1 cellular context compared by ENCODE assay signal in the genomic region with DNA sequence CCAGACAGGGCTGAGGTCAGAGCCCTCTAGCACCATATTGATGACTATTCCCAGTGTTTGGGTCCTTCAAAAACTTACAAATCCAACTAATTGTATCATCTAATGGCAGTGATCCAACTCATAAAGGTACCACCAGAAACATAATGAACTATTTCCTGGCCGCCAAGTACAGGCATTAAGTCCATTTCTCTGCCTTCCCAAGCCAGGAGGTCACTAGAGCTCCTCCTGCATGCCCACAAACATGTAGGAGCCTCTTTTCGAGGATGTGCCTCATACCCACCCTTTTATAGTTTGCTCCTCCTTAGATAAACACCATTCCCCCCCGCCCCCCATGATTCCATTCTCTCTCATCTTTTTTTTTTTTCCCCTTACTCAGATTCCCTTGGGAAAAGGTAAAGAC.
TF ChIP-seq lines count a peak whose summit lies in the region.

No MANE protein-coding gene starts in this region.

TF ChIP-seq in HEK293, 187 proteins besides CTCF, POLR2A, EP300 and RAD21 (continued from another document):
- TF ChIP-seq, protein P1, sequence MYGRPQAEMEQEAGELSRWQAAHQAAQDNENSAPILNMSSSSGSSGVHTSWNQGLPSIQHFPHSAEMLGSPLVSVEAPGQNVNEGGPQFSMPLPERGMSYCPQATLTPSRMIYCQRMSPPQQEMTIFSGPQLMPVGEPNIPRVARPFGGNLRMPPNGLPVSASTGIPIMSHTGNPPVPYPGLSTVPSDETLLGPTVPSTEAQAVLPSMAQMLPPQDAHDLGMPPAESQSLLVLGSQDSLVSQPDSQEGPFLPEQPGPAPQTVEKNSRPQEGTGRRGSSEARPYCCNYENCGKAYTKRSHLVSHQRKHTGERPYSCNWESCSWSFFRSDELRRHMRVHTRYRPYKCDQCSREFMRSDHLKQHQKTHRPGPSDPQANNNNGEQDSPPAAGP (tag by site-specific recombination; IDR thresholded peaks at IDR 0.05), result no peak
- TF ChIP-seq ZNF843 (tag by site-specific recombination; IDR thresholded peaks at IDR 0.05) (peak; percentile 8; the same call in 1 of the 2 replicates), ZNF335 (tag by site-specific recombination; conservative IDR thresholded peaks at IDR 0.05) (0 out of 2 replicates have a peak, but pooled peaks have one; percentile 10)
- TF ChIP-seq, protein P2, sequence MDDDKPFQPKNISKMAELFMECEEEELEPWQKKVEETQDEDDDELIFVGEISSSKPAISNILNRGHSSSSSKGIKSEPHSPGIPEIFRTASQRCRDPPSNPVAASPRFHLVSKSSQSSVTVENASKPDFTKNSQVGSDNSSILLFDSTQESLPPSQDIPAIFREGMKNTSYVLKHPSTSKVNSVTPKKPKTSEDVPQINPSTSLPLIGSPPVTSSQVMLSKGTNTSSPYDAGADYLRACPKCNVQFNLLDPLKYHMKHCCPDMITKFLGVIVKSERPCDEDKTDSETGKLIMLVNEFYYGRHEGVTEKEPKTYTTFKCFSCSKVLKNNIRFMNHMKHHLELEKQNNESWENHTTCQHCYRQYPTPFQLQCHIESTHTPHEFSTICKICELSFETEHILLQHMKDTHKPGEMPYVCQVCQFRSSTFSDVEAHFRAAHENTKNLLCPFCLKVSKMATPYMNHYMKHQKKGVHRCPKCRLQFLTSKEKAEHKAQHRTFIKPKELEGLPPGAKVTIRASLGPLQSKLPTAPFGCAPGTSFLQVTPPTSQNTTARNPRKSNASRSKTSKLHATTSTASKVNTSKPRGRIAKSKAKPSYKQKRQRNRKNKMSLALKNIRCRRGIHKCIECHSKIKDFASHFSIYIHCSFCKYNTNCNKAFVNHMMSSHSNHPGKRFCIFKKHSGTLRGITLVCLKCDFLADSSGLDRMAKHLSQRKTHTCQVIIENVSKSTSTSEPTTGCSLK (tag by site-specific recombination; IDR thresholded peaks at IDR 0.05), result no peak
